ENCODE assay signal across 17 cellular contexts in the genomic region with DNA sequence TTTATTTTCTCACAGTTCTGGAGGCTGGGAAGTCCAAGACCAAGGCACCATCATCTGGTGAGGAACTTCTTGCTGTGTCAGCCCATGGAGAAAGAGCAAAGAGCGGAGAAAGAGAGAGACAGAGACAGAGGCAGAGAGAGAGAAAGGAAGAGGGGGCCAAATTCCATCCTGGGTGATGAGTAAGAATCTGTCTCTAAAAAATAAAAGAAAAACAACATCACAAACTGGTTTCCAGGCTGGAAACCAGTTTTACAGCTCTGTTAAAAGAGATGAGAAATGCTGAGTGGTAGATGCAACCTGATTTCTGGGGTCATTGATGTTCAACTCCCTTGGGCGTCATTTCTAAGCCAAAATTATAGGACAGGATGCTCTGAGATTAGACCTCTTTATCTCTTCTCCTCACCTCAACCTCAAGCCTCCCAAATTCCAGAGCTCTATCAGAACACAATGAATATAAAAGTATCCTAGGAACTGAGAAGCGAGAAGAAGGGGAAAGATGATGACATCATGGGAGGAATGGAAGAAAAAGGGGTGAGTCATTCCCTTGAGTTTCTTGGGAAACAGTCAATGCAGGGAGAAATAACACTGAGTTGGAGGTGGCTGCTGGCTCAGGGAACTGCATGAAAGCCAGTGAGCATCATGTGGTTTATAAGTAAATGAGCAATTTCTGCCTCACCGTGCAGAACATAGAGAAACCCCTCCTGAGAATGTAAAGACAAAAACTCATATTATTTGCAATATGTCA.
DNase-seq lines count a peak whose midpoint lies in the region; TF ChIP-seq lines count a peak whose summit lies in the region.
"Had no signal": no experiment of that assay in that cellular context is flagged by ENCODE, and none has a peak within 500 bp of the region (broad histone marks: within the 10 kb centered on the region; RNA-seq: fewer than 3 reads in every experiment).

No MANE protein-coding gene starts in this region.

- peak overlapping the region; percentile 86 for H3K27ac Mint-ChIP-seq in HFFc6
- no peak overlapping the region for H3K27ac Mint-ChIP-seq in endodermal cell
- H3K27ac Mint-ChIP-seq: CD4-positive, alpha-beta T cell had no signal

- H3K27ac ChIP-seq in endodermal cell (ENCODE audit: low read depth, low read length): no peak overlapping the region
- H3K27ac ChIP-seq in smooth muscle cell (ENCODE audit: low read depth): peak overlapping the region; percentile 89

- no peak overlapping the region for H2AFZ ChIP-seq in smooth muscle cell (ENCODE audit: low read depth)

- H3K9ac ChIP-seq in endodermal cell (ENCODE audit: extremely low read depth, low read length, poor library complexity, severe bottlenecking): no peak overlapping the region
- peak overlapping the region; percentile 47 for H3K9ac ChIP-seq in smooth muscle cell (ENCODE audit: low read depth)

- peaks cover 15% of the 10 kb centered on the region; the same call in 1 of the 2 replicates for H3K9me3 Mint-ChIP-seq in HFFc6
- H3K9me3 Mint-ChIP-seq in endodermal cell: peaks cover 22% of the 10 kb centered on the region

- H3K79me2 ChIP-seq in smooth muscle cell (ENCODE audit: low read depth): no peaks in the 10 kb centered on the region

- H3F3A ChIP-seq in smooth muscle cell (ENCODE audit: low read depth): no peaks in the 10 kb centered on the region

- H3K4me1 ChIP-seq in endodermal cell (ENCODE audit: control insufficient read depth, insufficient read depth, low read length) (no peaks in the 10 kb centered on the region), smooth muscle cell (ENCODE audit: low read depth) (no peaks in the 10 kb centered on the region)
- H3K4me1 ChIP-seq: HAP-1 had no signal

- DNase-seq in Daoy (ENCODE audit: low read depth) (peak; percentile 55), HFFc6 (peak; percentile 80), endodermal cell (peak; percentile 2), smooth muscle cell (lab: John Stamatoyannopoulos, UW; ENCODE audit: unreplicated experiment) (no peak), GDM1 (lab: John Stamatoyannopoulos, UW) (no peak), posterior vena cava (ENCODE audit: low spot score) (no peak), DMS79 (lab: John Stamatoyannopoulos, UW) (no peak)
- no peak for DNase-seq in effector CD8-positive, alpha-beta T cell (lab: John Stamatoyannopoulos, UW)
- DNase-seq: Calu3; CD4-positive, alpha-beta T cell; DND-41; IMR-90; NCI-H1417; NCI-H2029; NCI-H2171 treated with DMSO at 0.1 percent for 48 hours; NCI-H510A treated with DMSO at 0.1 percent for 48 hours had no signal

- no peak overlapping the region for H3K4me2 ChIP-seq in smooth muscle cell

- H3K36me3 Mint-ChIP-seq in HFFc6 (ENCODE audit: low read depth) (no peaks in the 10 kb centered on the region), endodermal cell (ENCODE audit: low read depth) (no peaks in the 10 kb centered on the region)

- 85 to 89% methylated on average over 2 to 3 of the region's 4 CpGs for WGBS in endodermal cell (ENCODE audit: insufficient coverage in 1 of 2, insufficient read length in 1 of 2), 2 experiments
- 66% methylated on average over 4 of the region's 4 CpGs for WGBS in smooth muscle cell (ENCODE audit: low lambda C conversion rate)

- no peaks in the 10 kb centered on the region for H3K36me3 ChIP-seq in endodermal cell (ENCODE audit: control insufficient read depth, insufficient read depth, low read length)
- H3K36me3 ChIP-seq in smooth muscle cell (ENCODE audit: low read depth): no peaks in the 10 kb centered on the region
- H3K36me3 ChIP-seq: HAP-1 had no signal

- H3K9me3 ChIP-seq in endodermal cell (ENCODE audit: control insufficient read depth, low read length) (no peaks in the 10 kb centered on the region), smooth muscle cell (replicated peaks; ENCODE audit: low read depth) (no peaks in the 10 kb centered on the region)
- H3K9me3 ChIP-seq: HAP-1 had no signal

- H4K20me1 ChIP-seq in smooth muscle cell (ENCODE audit: low read depth): no peaks in the 10 kb centered on the region

- no peaks in the 10 kb centered on the region for H3K27me3 ChIP-seq in endodermal cell (ENCODE audit: control insufficient read depth, insufficient read depth, low read length, poor library complexity, severe bottlenecking)
- H3K27me3 ChIP-seq in smooth muscle cell (ENCODE audit: low read depth): no peaks in the 10 kb centered on the region

- intact Hi-C loops in posterior vena cava (cut with DNase I): no loop called here

- H3K4me3 ChIP-seq in endodermal cell (ENCODE audit: low read length): no peak overlapping the region
- no peak overlapping the region for H3K4me3 ChIP-seq in smooth muscle cell
- H3K4me3 ChIP-seq: HAP-1 had no signal

- H3K27me3 Mint-ChIP-seq in HFFc6 (ENCODE audit: insufficient read depth) (peaks cover 10% of the 10 kb centered on the region), endodermal cell (ENCODE audit: insufficient read depth) (peaks cover 5% of the 10 kb centered on the region)
- H3K27me3 Mint-ChIP-seq: CD4-positive, alpha-beta T cell had no signal

- H3K4me3 Mint-ChIP-seq in HFFc6 (no peak overlapping the region; the same call in 1 of the 2 replicates), endodermal cell (no peak overlapping the region)
- H3K4me3 Mint-ChIP-seq: CD4-positive, alpha-beta T cell had no signal

- H3K4me1 Mint-ChIP-seq in HFFc6 (ENCODE audit: low read depth): peaks cover 21% of the 10 kb centered on the region
- no peaks in the 10 kb centered on the region for H3K4me1 Mint-ChIP-seq in endodermal cell

- TF ChIP-seq CTCF in HFFc6 (IDR thresholded peaks at IDR 0.05): no peak
- TF ChIP-seq CTCF in endodermal cell (conservative IDR thresholded peaks at IDR 0.05): no peak
- TF ChIP-seq CTCF in smooth muscle cell (IDR thresholded peaks at IDR 0.05; ENCODE audit: borderline replicate concordance, insufficient read depth, poor library complexity, severe bottlenecking): no peak

Comparison
In these comparisons a context has a peak if more than half of its experiments do, and no peak if none do; other contexts are left out.
1. DNase-seq: peak in Daoy (single experiment), HFFc6 (single experiment) and endodermal cell (single experiment); none in smooth muscle cell (single experiment), GDM1 (single experiment), effector CD8-positive, alpha-beta T cell (single experiment), posterior vena cava (single experiment) and DMS79 (single experiment).